Comparison of ENCODE assay signal across 1 cellular context in genomic region chr11:1435479-1435819, GRCh38. TPM values are rescaled to one million over a fixed set of nuclear protein-coding genes. Genes with fewer than 3 reads are reported as not detected.
"Had no signal": no experiment of that assay in that cellular context is flagged by ENCODE, and none has a peak within 500 bp of the region (broad histone marks: within the 10 kb centered on the region; RNA-seq: fewer than 3 reads in every experiment).

No MANE protein-coding gene starts in this region.

RNA-seq across cellular contexts. Expression of gene BRSK2, which starts 45.7 kb away (rescaled TPM):
- polyA plus RNA-seq: liver had no signal
